32 cellular contexts compared by ENCODE assay signal in genomic region chr6:33997265-33997664, GRCh38.
"Had no signal": no experiment of that assay in that cellular context is flagged by ENCODE, and none has a peak within 500 bp of the region (broad histone marks: within the 10 kb centered on the region; RNA-seq: fewer than 3 reads in every experiment).

No MANE protein-coding gene starts in this region.

- FAIRE-seq: astrocyte, bronchial epithelial cell had no signal

- H3K36me3 ChIP-seq: adrenal gland, ascending aorta, brain microvascular endothelial cell, breast epithelium, cardiac muscle cell had no signal

- H3K27ac ChIP-seq: adrenal gland, ascending aorta, body of pancreas, brain microvascular endothelial cell, breast epithelium, cardiac muscle cell had no signal

- DNase-seq: activated effector memory CD4-positive, alpha-beta T cell treated with anti-CD3 and anti-CD28 coated beads, Interleukin-2, amount 50 U/mL, for 16 hours; activated effector memory CD4-positive, alpha-beta T cell treated with Interleukin-2 at 50 U/mL for 16 hours; activated gamma-delta T cell; activated gamma-delta T cell treated with Interleukin-2 at 50 U/mL for 16 hours; activated naive CD4-positive, alpha-beta T cell; activated naive CD4-positive, alpha-beta T cell treated with anti-CD3 and anti-CD28 coated beads for 36 hours; activated naive CD4-positive, alpha-beta T cell treated with anti-CD3 and anti-CD28 coated beads, Interleukin-2, amount 10 ng/mL, durations not matched to agents 7 days and 5 days; activated naive CD4-positive, alpha-beta T cell treated with anti-CD3 and anti-CD28 coated beads, Interleukin-2, amount 50 U/mL, for 16 hours; activated naive CD4-positive, alpha-beta T cell treated with Interleukin-2 at 50 U/mL for 16 hours; activated naive CD8-positive, alpha-beta T cell treated with anti-CD3 and anti-CD28 coated beads for 36 hours; activated naive CD8-positive, alpha-beta T cell treated with anti-CD3 and anti-CD28 coated beads, Interleukin-2, amount 10 ng/mL, durations not matched to agents 7 days and 5 days; activated naive CD8-positive, alpha-beta T cell treated with anti-CD3 and anti-CD28 coated beads, Interleukin-2, amount 50 U/mL, for 24 hours; activated T-cell treated with anti-CD3 and anti-CD28 coated beads, Interleukin-2, amount 50 U/mL, for 1 hour; activated T-cell treated with anti-CD3 and anti-CD28 coated beads, Interleukin-2, amount 50 U/mL, for 24 hours; activated T-cell treated with anti-CD3 and anti-CD28 coated beads, Interleukin-2, amount 50 U/mL, for 4 hours; activated T-cell treated with anti-CD3 and anti-CD28 coated beads, Interleukin-2, amount 50 U/mL, for 48 hours; activated T-cell treated with anti-CD3 and anti-CD28 coated beads, Interleukin-2, amount 50 U/mL, for 72 hours; adrenal gland; amniotic stem cell; amygdala; anterior cingulate cortex; aorta; body of pancreas; brain microvascular endothelial cell; caudate nucleus; central memory CD4-positive, alpha-beta T cell; cerebellar nuclear complex had no signal

- H3K4me3 ChIP-seq: adrenal gland, ascending aorta, body of pancreas, breast epithelium, cardiac muscle cell had no signal

- H3K4me1 ChIP-seq: adrenal gland, ascending aorta, body of pancreas, breast epithelium had no signal

- H3K9me3 ChIP-seq: adrenal gland, ascending aorta, body of pancreas, breast epithelium had no signal
